ENCODE assay signal across 24 cellular contexts in the genomic region with DNA sequence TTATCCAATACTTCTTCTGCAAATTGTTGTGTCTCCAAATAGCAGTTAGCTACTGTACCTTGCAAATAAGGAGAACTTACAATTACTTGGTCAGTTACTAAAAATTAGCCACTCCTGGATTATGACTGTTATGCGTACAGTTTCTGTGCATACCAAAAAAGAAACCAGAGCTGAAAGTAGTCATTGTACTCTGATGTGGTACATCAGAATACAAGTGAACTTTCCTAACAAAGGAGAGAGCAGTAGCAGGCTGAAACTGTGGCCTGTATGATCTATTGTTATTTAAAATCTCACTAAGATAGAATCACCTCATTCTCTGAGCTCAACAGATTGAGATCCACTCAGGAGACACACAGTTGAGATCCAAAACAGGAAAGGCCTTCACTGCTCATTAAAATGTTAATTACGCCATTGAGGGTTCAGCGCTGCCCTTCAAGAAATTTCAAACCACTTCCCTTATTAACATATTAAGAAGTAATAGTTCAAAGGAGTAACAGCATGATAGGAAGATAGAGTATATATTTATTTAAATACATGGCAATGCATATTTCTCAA.
DNase-seq lines count a peak whose midpoint lies in the region; ATAC-seq, FAIRE-seq and TF ChIP-seq lines count a peak whose summit lies in the region.
"Had no signal": no experiment of that assay in that cellular context is flagged by ENCODE, and none has a peak within 500 bp of the region (broad histone marks: within the 10 kb centered on the region; RNA-seq: fewer than 3 reads in every experiment).

No MANE protein-coding gene starts in this region.

- H4K5ac ChIP-seq in H1 (ENCODE audit: insufficient read length, low read depth, low read length) = peak overlapping the region; percentile 60
- H4K5ac ChIP-seq in mesendoderm (ENCODE audit: low read length) = no peak overlapping the region

- H3K56ac ChIP-seq in H1 (replicated peaks; ENCODE audit: insufficient read length, low read depth, low read length) (no peak overlapping the region), mesendoderm (ENCODE audit: low read length) (no peak overlapping the region)

- DNase-seq in HAP-1 (ENCODE audit: low spot score in 2 of 2) (peak; percentile 8 to 75), H1 (ENCODE audit: low read depth in 1 of 2, low spot score in 2 of 2) (no peak), mesendoderm (peak; percentile 21), tibial nerve (ENCODE audit: low spot score in 2 of 2) (no peak), hypothalamus (lab: John Stamatoyannopoulos, UW) (no peak)
- DNase-seq: CD8-positive, alpha-beta memory T cell; DMS153; DND-41; Karpas-422; NCI-H1092 treated with DMSO at 0.1 percent for 48 hours; NCI-H1436; NCI-H187; NCI-H2081 treated with DMSO at 0.1 percent for 48 hours; NCI-H446; NCI-H524 treated with DMSO at 0.1 percent for 48 hours; NCI-H82; OCI-M1; Peyer's patch; SHP77 treated with DMSO at 0.1 percent for 48 hours had no signal

- H3K4me3 ChIP-seq in HAP-1 = no peak overlapping the region
- no peak overlapping the region for H3K4me3 ChIP-seq in HUES64 (ENCODE audit: low read length)
- H3K4me3 ChIP-seq in H1 (ENCODE audit: extremely low read depth in 1 of 4, insufficient read depth in 2 of 4, low read depth in 3 of 4, low read length in 4 of 4) = no peak overlapping the region; a peak in 1 of 8 replicates
- H3K4me3 ChIP-seq in mesendoderm (ENCODE audit: low read length) = no peak overlapping the region
- H3K4me3 ChIP-seq in tibial nerve = no peak overlapping the region
- H3K4me3 ChIP-seq: Peyer's patch had no signal

- H4K8ac ChIP-seq in H1 (ENCODE audit: extremely low read depth, insufficient read depth, low read length) (no peak overlapping the region), mesendoderm (ENCODE audit: low read depth, low read length) (no peak overlapping the region)

- no peak overlapping the region; the same call in 1 of the 2 replicates for H3K18ac ChIP-seq in H1 (ENCODE audit: extremely low read depth, low read length)
- H3K18ac ChIP-seq in mesendoderm (ENCODE audit: low read length) = no peak overlapping the region

- 65% methylated on average over 2 of the region's 3 CpGs for WGBS in HUES64
- WGBS in H1 (ENCODE audit: extremely low coverage in 1 of 2, insufficient coverage in 1 of 2, insufficient read length in 1 of 2, insufficient replicate concordance in 2 of 2, low coverage in 1 of 2, low lambda C conversion rate in 2 of 2, missing lambda C conversion rate in 1 of 2), 2 experiments = 36% methylated on average over 3 of the region's 3 CpGs; no CpG with 5 or more reads in 1 of the 2 experiments
- no CpG with 5 or more reads among the region's 3 CpGs for WGBS in mesendoderm (ENCODE audit: extremely low coverage, insufficient coverage, low lambda C conversion rate)
- 67 to 74% methylated on average over 3 of the region's 3 CpGs for WGBS in tibial nerve, 2 donors

- H2BK12ac ChIP-seq in H1 (ENCODE audit: low read depth, low read length) = no peak overlapping the region

- no peak overlapping the region for H3K4ac ChIP-seq in H1 (replicated peaks; ENCODE audit: insufficient read length, low read depth, low read length)
- H3K4ac ChIP-seq in mesendoderm (ENCODE audit: low read depth, low read length) = no peak overlapping the region

- no peaks in the 10 kb centered on the region for H3K79me1 ChIP-seq in H1 (ENCODE audit: low read depth, low read length)
- H3K79me1 ChIP-seq in mesendoderm (ENCODE audit: low read length) = no peaks in the 10 kb centered on the region

- no peaks in the 10 kb centered on the region for H3K23me2 ChIP-seq in H1 (ENCODE audit: low read depth, low read length)

- no peak overlapping the region for H3K14ac ChIP-seq in H1 (ENCODE audit: insufficient read length)

- H3K9me3 ChIP-seq in HAP-1 (no peaks in the 10 kb centered on the region), HUES64 (ENCODE audit: insufficient read depth, low read depth, low read length) (no peaks in the 10 kb centered on the region), H1 (ENCODE audit: insufficient read depth in 2 of 2, low read depth in 1 of 2, low read length in 1 of 2) (no peaks in the 10 kb centered on the region), tibial nerve (no peaks in the 10 kb centered on the region)
- H3K9me3 ChIP-seq: Peyer's patch had no signal

- H3K36me3 ChIP-seq in HAP-1 (replicated peaks) (no peaks in the 10 kb centered on the region), HUES64 (ENCODE audit: insufficient read depth, low read length) (no peaks in the 10 kb centered on the region), H1 (ENCODE audit: control insufficient read depth in 2 of 4, insufficient read depth in 4 of 4, low read length in 3 of 4) (no peaks in the 10 kb centered on the region), mesendoderm (ENCODE audit: control insufficient read depth, insufficient read depth, low read length) (no peaks in the 10 kb centered on the region), tibial nerve (no peaks in the 10 kb centered on the region)
- H3K36me3 ChIP-seq: Peyer's patch had no signal

- H3K27ac ChIP-seq in HUES64 (ENCODE audit: low read depth, low read length) (peak overlapping the region; percentile 77), H1 (ENCODE audit: low read depth, low read length) (no peak overlapping the region), mesendoderm (ENCODE audit: low read depth, low read length) (no peak overlapping the region), tibial nerve (no peak overlapping the region)
- H3K27ac ChIP-seq: C4-2B, Peyer's patch had no signal

- H3K79me2 ChIP-seq in H1 (ENCODE audit: control insufficient read depth in 1 of 2, insufficient read depth in 2 of 2, low read length in 2 of 2) (no peaks in the 10 kb centered on the region), mesendoderm (ENCODE audit: control insufficient read depth, insufficient read depth, low read length) (no peaks in the 10 kb centered on the region)

- H2AFZ ChIP-seq in H1 (ENCODE audit: low read length) = no peak overlapping the region

- no peak for TF ChIP-seq POLR2A in H1 (IDR thresholded peaks at IDR 0.05; ENCODE audit: control extremely low read depth in 1 of 2, low read depth in 2 of 2, low read length in 2 of 2)
- no peak for TF ChIP-seq POLR2A in tibial nerve (IDR thresholded peaks at IDR 0.05)

- no peak for TF ChIP-seq RAD21 in H1 (IDR thresholded peaks at IDR 0.05 in 1 of 2, conservative IDR thresholded peaks at IDR 0.05 in 1 of 2; ENCODE audit: low read depth in 2 of 2, low read length in 2 of 2)

- H3K4me1 ChIP-seq in HAP-1 (peaks cover 6% of the 10 kb centered on the region; the same call in 1 of the 2 replicates), HUES64 (ENCODE audit: insufficient read depth, low read length) (peaks cover 64% of the 10 kb centered on the region), H1 (replicated peaks in 1 of 4; ENCODE audit: control insufficient read depth in 3 of 4, insufficient read depth in 4 of 4, low read length in 3 of 4) (peaks cover 0 to 28% (median 19%) of the 10 kb centered on the region in 4 experiments; a peak in 4 of 7 replicates), mesendoderm (ENCODE audit: control insufficient read depth, low read depth, low read length) (peaks cover 2% of the 10 kb centered on the region), tibial nerve (no peaks in the 10 kb centered on the region)
- H3K4me1 ChIP-seq: Peyer's patch had no signal

- H2BK15ac ChIP-seq in H1 (ENCODE audit: low read length) (no peak overlapping the region), mesendoderm (replicated peaks; ENCODE audit: low read depth) (no peak overlapping the region)

- TF ChIP-seq CTCF in H1 (IDR thresholded peaks at IDR 0.05; ENCODE audit: control extremely low read depth in 1 of 3, insufficient read depth in 1 of 3, low read depth in 1 of 3, low read length in 3 of 3) (no peak), tibial nerve (IDR thresholded peaks at IDR 0.05) (no peak)

- no peaks in the 10 kb centered on the region for H4K20me1 ChIP-seq in H1 (replicated peaks in 1 of 2; ENCODE audit: control insufficient read depth in 1 of 2, insufficient read depth in 2 of 2, low read length in 2 of 2)

- ATAC-seq in GM19463 (IDR thresholded peaks at IDR 0.05; ENCODE audit: unreplicated experiment) = no peak
- no peak for ATAC-seq in HG02571 (IDR thresholded peaks at IDR 0.05; ENCODE audit: unreplicated experiment)
- ATAC-seq: HepG2 had no signal

- H2BK5ac ChIP-seq in H1 (ENCODE audit: low read depth, low read length) (no peak overlapping the region), mesendoderm (ENCODE audit: low read length) (no peak overlapping the region)

- H2BK20ac ChIP-seq in H1 (ENCODE audit: low read length) = no peak overlapping the region

- no peak overlapping the region for H4K91ac ChIP-seq in H1 (replicated peaks; ENCODE audit: insufficient read length, low read length)

- H3K4me2 ChIP-seq in H1 (ENCODE audit: insufficient read depth in 1 of 2, low read depth in 2 of 2, low read length in 2 of 2) = peak overlapping the region in 1 of 2 experiments; percentile 33; a peak in 2 of 4 replicates
- no peak overlapping the region for H3K4me2 ChIP-seq in mesendoderm (ENCODE audit: low read length)

- peaks cover 3% of the 10 kb centered on the region; the same call in 1 of the 2 replicates for H3K27me3 ChIP-seq in HAP-1 (ENCODE audit: low read depth)
- no peaks in the 10 kb centered on the region for H3K27me3 ChIP-seq in HUES64 (ENCODE audit: insufficient read depth, low read length)
- no peaks in the 10 kb centered on the region for H3K27me3 ChIP-seq in H1 (replicated peaks in 1 of 4; ENCODE audit: control insufficient read depth in 3 of 4, extremely low read depth in 1 of 4, insufficient read depth in 3 of 4, low read length in 3 of 4)
- H3K27me3 ChIP-seq in mesendoderm (ENCODE audit: insufficient read depth, low read length, poor library complexity) = no peaks in the 10 kb centered on the region
- no peaks in the 10 kb centered on the region for H3K27me3 ChIP-seq in tibial nerve
- H3K27me3 ChIP-seq: Peyer's patch had no signal

- H2BK120ac ChIP-seq in H1 (replicated peaks; ENCODE audit: low read depth, low read length) (peak overlapping the region; percentile 63), mesendoderm (ENCODE audit: low read depth, low read length) (no peak overlapping the region)

- H2AK5ac ChIP-seq in H1 (ENCODE audit: low read depth, low read length) = no peak overlapping the region
- no peak overlapping the region for H2AK5ac ChIP-seq in mesendoderm (ENCODE audit: low read length)

- no peak for FAIRE-seq in H1 (lab: Jason Lieb, UNC)
- FAIRE-seq: HepG2 had no signal

- H3K9ac ChIP-seq in HUES64 (ENCODE audit: low read depth, low read length) (no peak overlapping the region), H1 (replicated peaks in 1 of 4; ENCODE audit: extremely low read depth in 1 of 4, low read depth in 3 of 4, low read length in 3 of 4) (no peak overlapping the region; a peak in 1 of 7 replicates), mesendoderm (ENCODE audit: low read length) (no peak overlapping the region)

- TF ChIP-seq EP300 in H1 (IDR thresholded peaks at IDR 0.05; ENCODE audit: borderline replicate concordance in 1 of 2, low read depth in 2 of 2, low read length in 2 of 2) = no peak
- TF ChIP-seq EP300 in tibial nerve (IDR thresholded peaks at IDR 0.05) = no peak

- CTCF ChIA-PET in H1 (lab: Charles Lee; ENCODE audit: partially characterized antibody) = interaction anchor here (1.0 to 1.8 kb wide), 4 partner anchors 12 to 163 kb away, joined by 3 to 5 read pairs (median 4); no protein-coding TSS in a partner anchor

- POLR2A ChIA-PET in H1 (lab: Charles Lee; ENCODE audit: partially characterized antibody) = no interaction called here

- in situ Hi-C loops in HAP-1 (cut with MboI; ENCODE audit: low sequenced_read_pairs) = no loop called here

- H3K23ac ChIP-seq in H1 (ENCODE audit: insufficient read length) (no peak overlapping the region), mesendoderm (ENCODE audit: low read length) (no peak overlapping the region)

Comparison
In these comparisons a context has a peak if more than half of its experiments do, and no peak if none do; other contexts are left out.
1. DNase-seq: peak in HAP-1 (2 of 2) and mesendoderm (single experiment); none in H1 (0 of 2), tibial nerve (0 of 2) and hypothalamus (0 of 51).